28 cellular contexts compared by ENCODE assay signal in the genomic region with DNA sequence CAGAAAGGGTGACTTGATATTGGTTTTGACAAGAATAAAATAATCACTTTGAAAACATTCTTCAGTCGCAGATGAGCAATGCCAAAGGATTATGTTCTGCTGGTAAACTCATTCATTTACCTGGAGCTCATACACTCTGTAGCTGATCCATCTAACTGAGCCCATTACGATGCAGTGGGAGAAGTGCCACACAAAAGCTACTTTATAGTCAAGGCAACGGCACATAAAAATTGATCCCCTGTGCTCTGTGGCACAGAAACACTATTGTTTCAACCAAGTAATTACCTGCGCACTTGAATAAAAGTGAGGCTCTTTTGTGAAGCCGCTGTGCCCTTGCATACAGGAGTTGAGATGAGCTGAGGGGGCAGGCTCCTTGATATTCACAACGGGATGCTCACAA. TPM values are rescaled to one million over a fixed set of nuclear protein-coding genes. Genes with fewer than 3 reads are reported as not detected.
DNase-seq lines count a peak whose midpoint lies in the region; ATAC-seq and TF ChIP-seq lines count a peak whose summit lies in the region.
"Had no signal": no experiment of that assay in that cellular context is flagged by ENCODE, and none has a peak within 500 bp of the region (broad histone marks: within the 10 kb centered on the region; RNA-seq: fewer than 3 reads in every experiment).

No MANE protein-coding gene starts in this region.

- intact Hi-C loops in prostate gland (cut with DNase I) = no loop called here

- no peaks in the 10 kb centered on the region for H3K4me1 ChIP-seq in prostate gland (replicated peaks)

- no peaks in the 10 kb centered on the region for H3K36me3 ChIP-seq in prostate gland
- H3K36me3 ChIP-seq: right lobe of liver, spleen had no signal

- peaks cover 3% of the 10 kb centered on the region for H3K27me3 Mint-ChIP-seq in brain

- no peak for TF ChIP-seq CTCF in brain (conservative IDR thresholded peaks at IDR 0.05)
- TF ChIP-seq CTCF in prostate gland (IDR thresholded peaks at IDR 0.05) = no peak

- TF ChIP-seq POLR2A in prostate gland (IDR thresholded peaks at IDR 0.05) = no peak

- no peak overlapping the region for H3K4me3 Mint-ChIP-seq in brain
- H3K4me3 Mint-ChIP-seq: activated CD4-positive, alpha-beta memory T cell treated with anti-CD3 and anti-CD28 coated beads, Interleukin-2, amount 10 ng/mL, durations not matched to agents 7 days and 5 days; activated T-helper 1 cell treated with anti-CD3 and anti-CD28 coated beads, Interleukin-12 subunit alpha, Interleukin-12 subunit beta, Interleukin-2, Interleukin-4 antibody, amounts not matched to agents 30 ng/mL and 10 ng/mL and 1 ng/mL, durations not matched to agents 14 hours and 24 hours and 36 hours; CD4-positive, CD25-positive, alpha-beta regulatory T cell; central memory CD8-positive, alpha-beta T cell; effector memory CD8-positive, alpha-beta T cell; stimulated activated naive CD8-positive, alpha-beta T cell treated with anti-CD3 and anti-CD28 coated beads, Interleukin-15, Interleukin-2, amounts not matched to agents 100 ng/mL and 50 ng/mL, for 24 hours had no signal

- H3K27ac ChIP-seq in prostate gland = no peak overlapping the region
- H3K27ac ChIP-seq: left ventricle myocardium inferior, PC-9, right lobe of liver, spleen, thoracic aorta had no signal

- no peaks in the 10 kb centered on the region for H3K27me3 ChIP-seq in prostate gland (replicated peaks; ENCODE audit: insufficient read depth)
- H3K27me3 ChIP-seq: right lobe of liver had no signal

- no peak for ATAC-seq in GM21528 (IDR thresholded peaks at IDR 0.05; ENCODE audit: low FRiP score, unreplicated experiment)
- ATAC-seq: effector memory CD8-positive, alpha-beta T cell; K562; right lobe of liver; Right ventricle myocardium inferior had no signal

- H3K27ac Mint-ChIP-seq in brain = peak overlapping the region in 3 of 5 experiments; percentile 40 to 66 (median 62)
- H3K27ac Mint-ChIP-seq: activated CD4-positive, alpha-beta memory T cell treated with anti-CD3 and anti-CD28 coated beads, Interleukin-2, amount 10 ng/mL, durations not matched to agents 7 days and 5 days; activated T-helper 1 cell treated with anti-CD3 and anti-CD28 coated beads, Interleukin-12 subunit alpha, Interleukin-12 subunit beta, Interleukin-2, Interleukin-4 antibody, amounts not matched to agents 30 ng/mL and 10 ng/mL and 1 ng/mL, durations not matched to agents 14 hours and 24 hours and 36 hours; CD4-positive, CD25-positive, alpha-beta regulatory T cell; effector memory CD8-positive, alpha-beta T cell; stimulated activated naive CD8-positive, alpha-beta T cell treated with anti-CD3 and anti-CD28 coated beads, Interleukin-15, Interleukin-2, amounts not matched to agents 100 ng/mL and 50 ng/mL, for 24 hours had no signal

- H3K36me3 Mint-ChIP-seq in brain = peaks cover 45% of the 10 kb centered on the region
- H3K36me3 Mint-ChIP-seq: CD4-positive, CD25-positive, alpha-beta regulatory T cell had no signal

- DNase-seq in DMS79 treated with DMSO at 0.1 percent for 48 hours (lab: John Stamatoyannopoulos, UW) (peak; percentile 12), NCI-H1436 treated with DMSO at 0.1 percent for 48 hours (lab: John Stamatoyannopoulos, UW) (peak; percentile 27), NCI-H526 treated with DMSO at 0.1 percent for 48 hours (lab: John Stamatoyannopoulos, UW) (peak; percentile 27), D341Med (ENCODE audit: low spot score) (no peak), prostate gland (ENCODE audit: low spot score) (no peak)
- DNase-seq: activated CD4-positive, alpha-beta memory T cell treated with anti-CD3 and anti-CD28 coated beads, Interleukin-2, amount 10 ng/mL, durations not matched to agents 7 days and 5 days; activated CD8-positive, alpha-beta memory T cell treated with anti-CD3 and anti-CD28 coated beads, Interleukin-2, amount 50 U/mL, for 4 hours; activated naive CD4-positive, alpha-beta T cell treated with Interleukin-2 at 50 U/mL for 16 hours; AML-193; CD4-positive, CD25-positive, alpha-beta regulatory T cell; effector memory CD8-positive, alpha-beta T cell; glutamatergic neuron; left ventricle myocardium inferior; NCI-H1694 treated with DMSO at 0.1 percent for 48 hours; PC-9; posterior cingulate gyrus; right lobe of liver; spleen; stimulated activated CD4-positive, alpha-beta T cell treated with anti-CD3 and anti-CD28 coated beads, Interleukin-2, amount 100 ng/mL, for 24 hours had no signal

- no peak overlapping the region for H3K4me3 ChIP-seq in prostate gland
- H3K4me3 ChIP-seq: K562, left ventricle myocardium inferior, PC-9, right lobe of liver, spleen, thoracic aorta had no signal

- H3K4me1 Mint-ChIP-seq in brain = peaks cover 61% of the 10 kb centered on the region

- 41% methylated on average over 6 of the region's 6 CpGs for WGBS in prostate gland

- H3K9me3 ChIP-seq in prostate gland = no peaks in the 10 kb centered on the region
- H3K9me3 ChIP-seq: left ventricle myocardium inferior, right lobe of liver, spleen, thoracic aorta had no signal

- no peaks in the 10 kb centered on the region for H3K9me3 Mint-ChIP-seq in brain
- H3K9me3 Mint-ChIP-seq: activated CD4-positive, alpha-beta memory T cell treated with anti-CD3 and anti-CD28 coated beads, Interleukin-2, amount 10 ng/mL, durations not matched to agents 7 days and 5 days; activated T-helper 1 cell treated with anti-CD3 and anti-CD28 coated beads, Interleukin-12 subunit alpha, Interleukin-12 subunit beta, Interleukin-2, Interleukin-4 antibody, amounts not matched to agents 30 ng/mL and 10 ng/mL and 1 ng/mL, durations not matched to agents 14 hours and 24 hours and 36 hours; CD4-positive, CD25-positive, alpha-beta regulatory T cell; central memory CD8-positive, alpha-beta T cell; effector memory CD8-positive, alpha-beta T cell; stimulated activated naive CD8-positive, alpha-beta T cell treated with anti-CD3 and anti-CD28 coated beads, Interleukin-15, Interleukin-2, amounts not matched to agents 100 ng/mL and 50 ng/mL, for 24 hours had no signal

RNA-seq across cellular contexts. Expression of a gene that starts 7.3 kb away (rescaled TPM):
- 236 TPM for polyA plus RNA-seq in brain (ENCODE audit: insufficient read depth, low read depth, low replicate concordance)
- total RNA-seq in prostate gland = 100 to 1,000 TPM; 160 to 273 TPM
- total RNA-seq: activated CD4-positive, alpha-beta memory T cell treated with anti-CD3 and anti-CD28 coated beads, Interleukin-2, amount 10 ng/mL, durations not matched to agents 7 days and 5 days; activated T-helper 1 cell treated with anti-CD3 and anti-CD28 coated beads, Interleukin-12 subunit alpha, Interleukin-12 subunit beta, Interleukin-2, Interleukin-4 antibody, amounts not matched to agents 30 ng/mL and 10 ng/mL and 1 ng/mL, durations not matched to agents 14 hours and 24 hours and 36 hours; CD4-positive, CD25-positive, alpha-beta regulatory T cell; T-helper 2 cell treated with Interferon-gamma antibody and Interleukin-4, amounts not matched to agents 100 ng/mL and 5 ng/mL, for 36 hours had no signal

Comparison
In these comparisons a context has a peak if more than half of its experiments do, and no peak if none do; other contexts are left out.
1. DNase-seq: peak in DMS79 treated with DMSO at 0.1 percent for 48 hours (single experiment), NCI-H1436 treated with DMSO at 0.1 percent for 48 hours (single experiment) and NCI-H526 treated with DMSO at 0.1 percent for 48 hours (single experiment); none in D341Med (single experiment) and prostate gland (single experiment).